Comparison of ENCODE assay signal across 8 cellular contexts in the genomic region with DNA sequence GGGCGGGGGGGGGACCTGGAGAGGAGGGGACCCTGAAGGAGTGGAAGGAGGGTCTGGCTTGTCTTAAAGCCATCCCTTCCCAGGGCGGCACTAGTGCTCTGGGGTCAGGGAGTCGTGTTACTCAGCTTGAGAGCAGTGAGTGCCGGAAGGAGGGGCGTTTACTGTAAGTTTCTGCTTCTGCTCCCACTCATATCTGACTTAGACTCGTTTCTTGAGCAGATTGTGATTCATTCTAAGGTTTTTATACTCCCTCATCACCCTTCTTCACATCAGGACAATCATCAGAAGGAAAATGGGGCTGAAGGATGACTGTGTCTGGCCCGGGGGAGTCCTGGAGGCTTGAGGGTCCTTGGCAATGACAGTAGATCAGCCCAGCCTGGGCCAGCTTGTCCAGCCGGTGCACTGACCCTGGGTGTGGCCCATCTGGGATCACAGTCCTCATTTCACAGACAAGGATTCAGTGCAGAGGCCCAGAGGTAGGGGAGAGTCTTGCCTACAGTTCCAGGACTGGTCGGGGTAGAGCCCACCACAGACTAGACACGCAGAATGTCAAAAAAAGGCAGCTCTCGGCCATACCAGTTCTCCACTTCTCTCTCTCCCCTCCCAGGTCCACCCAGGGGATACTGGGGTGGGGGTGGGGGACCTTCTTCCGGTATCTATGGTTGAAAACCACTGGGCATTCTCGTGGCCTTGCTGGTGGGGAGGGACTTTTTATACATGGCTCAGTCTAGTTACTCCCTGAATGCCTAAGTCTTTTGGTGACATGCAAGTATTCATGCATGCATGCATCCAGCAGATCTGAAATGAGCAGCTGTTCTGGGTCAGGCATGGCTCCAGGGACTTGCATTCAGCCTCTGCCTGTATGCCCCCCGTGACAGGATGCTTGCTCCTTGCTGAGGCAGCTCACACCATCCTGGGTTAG. TPM values are rescaled to one million over a fixed set of nuclear protein-coding genes. Genes with fewer than 3 reads are reported as not detected.
A peak's percentile ranks its signal among the peaks of the same experiment; 100 is the strongest.
DNase-seq lines count a peak whose midpoint lies in the region; ATAC-seq and TF ChIP-seq lines count a peak whose summit lies in the region.

No MANE protein-coding gene starts in this region.

- peak; percentile 82 to 86 for ATAC-seq in activated T-cell treated with anti-CD3 and anti-CD28 coated beads, Interleukin-2, amount 50 U/mL, for 4 hours
- peak; percentile 22 for ATAC-seq in memory B cell (ENCODE audit: low read depth)
- ATAC-seq in aorta (ENCODE audit: low FRiP score): no peak
- no peak for ATAC-seq in GM18873 (IDR thresholded peaks at IDR 0.05; ENCODE audit: low FRiP score, unreplicated experiment)
- no peak for ATAC-seq in GM21526 (IDR thresholded peaks at IDR 0.05; ENCODE audit: low FRiP score, unreplicated experiment)

- peaks cover 1% of the 10 kb centered on the region for H3K9me3 ChIP-seq in aorta (ENCODE audit: control insufficient read depth, low read length)

- no peak overlapping the region for H3K27ac ChIP-seq in aorta (ENCODE audit: low read depth in 1 of 2, low read length in 2 of 2)

- H3K36me3 ChIP-seq in aorta (ENCODE audit: control insufficient read depth in 1 of 2, insufficient read depth in 2 of 2, low read length in 1 of 2): no peaks in the 10 kb centered on the region

- no peaks in the 10 kb centered on the region for H3K9me3 Mint-ChIP-seq in activated T-cell treated with anti-CD3 and anti-CD28 coated beads, Interleukin-2, amount 50 U/mL, for 4 hours
- H3K9me3 Mint-ChIP-seq in memory B cell: no peaks in the 10 kb centered on the region

- peak overlapping the region; percentile 65 for H3K4me3 Mint-ChIP-seq in activated T-cell treated with anti-CD3 and anti-CD28 coated beads, Interleukin-2, amount 50 U/mL, for 4 hours
- no peak overlapping the region for H3K4me3 Mint-ChIP-seq in memory B cell

- peaks cover 45% of the 10 kb centered on the region for H3K27me3 Mint-ChIP-seq in activated T-cell treated with anti-CD3 and anti-CD28 coated beads, Interleukin-2, amount 50 U/mL, for 4 hours (ENCODE audit: low read depth)
- H3K27me3 Mint-ChIP-seq in memory B cell: peaks cover 35% of the 10 kb centered on the region

- no peak for TF ChIP-seq CTCF in HFF-Myc (IDR thresholded peaks at IDR 0.05; ENCODE audit: low read depth, low read length, missing control alignments)

- 34 to 38% methylated on average over 13 to 14 of the region's 14 CpGs for WGBS in aorta, 2 donors

- intact Hi-C loops in aorta (cut with DNase I): no loop called here
- intact Hi-C loops in posterior vena cava (cut with DNase I): no loop called here

- DNase-seq in ELF-1 (ENCODE audit: low read depth, low spot score): peak; percentile 68
- peak; percentile 43 for DNase-seq in HFF-Myc (ENCODE audit: extremely low read depth, low read depth)
- no peak for DNase-seq in activated T-cell treated with anti-CD3 and anti-CD28 coated beads, Interleukin-2, amount 50 U/mL, for 4 hours
- DNase-seq in memory B cell (ENCODE audit: low spot score in 2 of 2): no peak
- no peak for DNase-seq in aorta
- DNase-seq in posterior vena cava (ENCODE audit: low spot score): no peak

- H3K4me1 Mint-ChIP-seq in activated T-cell treated with anti-CD3 and anti-CD28 coated beads, Interleukin-2, amount 50 U/mL, for 4 hours (ENCODE audit: low read depth): peaks cover 49% of the 10 kb centered on the region
- H3K4me1 Mint-ChIP-seq in memory B cell: peaks cover 33% of the 10 kb centered on the region

- H3K36me3 Mint-ChIP-seq in activated T-cell treated with anti-CD3 and anti-CD28 coated beads, Interleukin-2, amount 50 U/mL, for 4 hours (ENCODE audit: insufficient read depth): no peaks in the 10 kb centered on the region
- H3K36me3 Mint-ChIP-seq in memory B cell: no peaks in the 10 kb centered on the region

- no peaks in the 10 kb centered on the region for H3K4me1 ChIP-seq in aorta (ENCODE audit: control insufficient read depth in 1 of 2, insufficient read depth in 2 of 2, low read length in 2 of 2)

- H3K27me3 ChIP-seq in aorta (ENCODE audit: control insufficient read depth in 1 of 2, insufficient read depth in 2 of 2, low read length in 1 of 2): no peaks in the 10 kb centered on the region

- H3K4me3 ChIP-seq in HFF-Myc (replicated peaks; ENCODE audit: low read depth, low read length): peak overlapping the region; percentile 10; the same call in 1 of the 2 replicates
- H3K4me3 ChIP-seq in aorta (ENCODE audit: low read length in 2 of 2): no peak overlapping the region

- no peak overlapping the region for H3K27ac Mint-ChIP-seq in memory B cell

RNA-seq across cellular contexts. Expression of a gene that starts 5.1 kb away (rescaled TPM):
- 10 to 100 TPM; 13.7 to 17.5 (median 14.9) TPM for total RNA-seq in activated T-cell treated with anti-CD3 and anti-CD28 coated beads, Interleukin-2, amount 50 U/mL, for 4 hours
- 1 to 10 TPM in 1 of 2 donors, under 1 TPM in 1; 0.88 to 4.7 TPM for total RNA-seq in aorta
- polyA plus RNA-seq in aorta: 1 to 10 TPM in 1 of 2 donors, under 1 TPM in 1; 0.74 to 1.8 TPM
- 1 to 10 TPM in 1 of 2 donors, under 1 TPM in 1; 1.00 to 1.3 TPM for total RNA-seq in posterior vena cava

RNA-seq across cellular contexts. Expression of a gene that starts 48.9 kb away (rescaled TPM):
- 10 to 100 TPM; 51.9 to 58.3 (median 53.2) TPM for total RNA-seq in activated T-cell treated with anti-CD3 and anti-CD28 coated beads, Interleukin-2, amount 50 U/mL, for 4 hours
- total RNA-seq in aorta (10 to 100 TPM; 19.5 to 25.4 TPM), posterior vena cava (10 to 100 TPM; 22.4 to 22.7 TPM)
- 100 to 1,000 TPM in 1 of 2 donors, 10 to 100 TPM in 1; 16.3 to 132 TPM for polyA plus RNA-seq in aorta

Comparison
In these comparisons a context has a peak if more than half of its experiments do, and no peak if none do; other contexts are left out.
1. DNase-seq: peak in ELF-1 (single experiment) and HFF-Myc (single experiment); none in activated T-cell treated with anti-CD3 and anti-CD28 coated beads, Interleukin-2, amount 50 U/mL, for 4 hours (single experiment), memory B cell (0 of 2), aorta (0 of 2) and posterior vena cava (single experiment).
2. ATAC-seq: peak in activated T-cell treated with anti-CD3 and anti-CD28 coated beads, Interleukin-2, amount 50 U/mL, for 4 hours (2 of 2) and memory B cell (single experiment); none in aorta (single experiment), GM18873 (single experiment) and GM21526 (single experiment).